In the genomic region with DNA sequence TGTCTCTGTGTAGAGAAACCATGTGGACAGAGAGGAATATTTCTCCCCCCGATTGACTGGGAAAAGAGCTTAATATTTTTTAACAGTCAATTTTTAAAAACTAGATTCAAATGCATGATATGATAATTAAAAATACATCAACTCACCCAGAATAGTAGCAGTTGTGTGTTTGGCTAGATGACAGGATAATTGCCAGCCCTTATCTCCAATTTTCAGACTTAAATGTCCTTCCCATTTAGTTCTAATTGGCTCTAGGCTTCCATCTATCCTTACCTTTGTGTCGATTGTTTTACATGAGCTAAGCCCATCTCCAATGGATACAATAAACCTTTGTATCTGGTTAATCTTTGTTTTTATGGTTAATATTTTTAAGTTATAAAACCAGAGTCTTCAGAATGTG, we compare ENCODE assay signal across 27 cellular contexts.
"Had no signal": no experiment of that assay in that cellular context is flagged by ENCODE, and none has a peak within 500 bp of the region (broad histone marks: within the 10 kb centered on the region; RNA-seq: fewer than 3 reads in every experiment).

No MANE protein-coding gene starts in this region.

- H3K4me2 ChIP-seq: hepatocyte had no signal

- H3K36me3 ChIP-seq: esophagus muscularis mucosa, gastroesophageal sphincter, heart left ventricle, left lung, neutrophil, pancreas, right lobe of liver, suprapubic skin, transverse colon, upper lobe of right lung, uterus had no signal

- H3K4me1 ChIP-seq: pancreas, right lobe of liver, uterus had no signal

- H3K27me3 ChIP-seq: dorsolateral prefrontal cortex, esophagus muscularis mucosa, foreskin keratinocyte, gastroesophageal sphincter, heart left ventricle, hepatocyte, left lung, neutrophil, pancreas, right lobe of liver, suprapubic skin, transverse colon, upper lobe of right lung, uterus had no signal

- H3K4me3 ChIP-seq: dorsolateral prefrontal cortex, esophagus muscularis mucosa, gastroesophageal sphincter, heart left ventricle, hepatocyte, left lung, mucosa of descending colon, pancreas, right lobe of liver, suprapubic skin, transverse colon, upper lobe of right lung, uterus had no signal

- H3K79me2 ChIP-seq: hepatocyte had no signal

- H2AFZ ChIP-seq: hepatocyte had no signal

- H3K27ac ChIP-seq: dorsolateral prefrontal cortex, epithelial cell of prostate, esophagus muscularis mucosa, foreskin keratinocyte, gastroesophageal sphincter, heart left ventricle, hepatocyte, left lung, neutrophil, pancreas, right lobe of liver, suprapubic skin, transverse colon, upper lobe of right lung, uterus had no signal

- H3K9me3 ChIP-seq: gastroesophageal sphincter, mucosa of descending colon, neutrophil, pancreas, right lobe of liver, upper lobe of right lung, uterus had no signal

- DNase-seq: dorsolateral prefrontal cortex; effector CD4-positive, alpha-beta T cell; endodermal cell; foreskin keratinocyte; heart left ventricle; left cardiac atrium; left lung; mesenchymal stem cell; mucosa of descending colon; naive B cell; pancreas; right lobe of liver; small intestine; stimulated activated CD4-positive, alpha-beta T cell treated with anti-CD3 and anti-CD28 coated beads, Interleukin-1b, Interleukin-23, amount 100 ng/mL, for 48 hours; stimulated activated CD4-positive, alpha-beta T cell treated with anti-CD3 and anti-CD28 coated beads, Interleukin-4, amount 100 ng/mL, for 1 hour; stimulated activated CD8-positive, alpha-beta memory T cell treated with anti-CD3 and anti-CD28 coated beads, Interleukin-4, amount 100 ng/mL, for 48 hours; stimulated activated naive CD4-positive, alpha-beta T cell; stimulated activated naive CD8-positive, alpha-beta T cell treated with anti-CD3 and anti-CD28 coated beads, Interleukin-15, amount 100 ng/mL, for 72 hours; transverse colon; upper lobe of right lung; uterus had no signal
